ENCODE assay signal across 8 cellular contexts in genomic region chr2:134118279-134119116, GRCh38.
A peak's percentile ranks its signal among the peaks of the same experiment; 100 is the strongest.
DNase-seq lines count a peak whose midpoint lies in the region; ATAC-seq and TF ChIP-seq lines count a peak whose summit lies in the region.

No MANE protein-coding gene starts in this region.

- intact Hi-C loops in heart right ventricle (cut with DNase I) = loop anchor here (1.0 to 10.0 kb wide), 18 partner anchors 89 to 779 kb away; no protein-coding TSS in a partner anchor

- H3K9me3 ChIP-seq in adipocyte (ENCODE audit: control insufficient read depth, low read length) (no peaks in the 10 kb centered on the region), heart right ventricle (no peaks in the 10 kb centered on the region)

- TF ChIP-seq CTCF in GM12874 (IDR thresholded peaks at IDR 0.05; ENCODE audit: insufficient read depth, low read depth, low read length) (peak; percentile 62; the same call in 1 of the 2 replicates), heart right ventricle (IDR thresholded peaks at IDR 0.05) (peak; percentile 48 to 93 (median 84))

- WGBS in heart right ventricle, 2 donors = 23 to 26% methylated on average over 8 of the region's 8 CpGs

- ATAC-seq in HG02763 (IDR thresholded peaks at IDR 0.05; ENCODE audit: unreplicated experiment) (peak; percentile 35), heart right ventricle (peak; percentile 45 to 81 (median 61))

- peak overlapping the region; percentile 27 for H3K9ac ChIP-seq in adipocyte (ENCODE audit: low read length)

- H3K4me1 ChIP-seq in adipocyte (ENCODE audit: control insufficient read depth, insufficient read depth, low read length) = peaks cover 18% of the 10 kb centered on the region
- peaks cover 4 to 45% (median 40%) of the 10 kb centered on the region in 9 donors for H3K4me1 ChIP-seq in heart right ventricle

- DNase-seq in NCI-H128 (lab: John Stamatoyannopoulos, UW; ENCODE audit: unreplicated experiment) (peak; percentile 65), SW480 (ENCODE audit: low spot score) (peak; percentile 93), adipocyte (ENCODE audit: low read depth) (peak; percentile 98), heart right ventricle (peak; percentile 70 to 91), retina (peak; percentile 74), mesenteric fat pad (ENCODE audit: low spot score) (no peak)

- H3K4me3 ChIP-seq in adipocyte (ENCODE audit: low read length) (peak overlapping the region; percentile 10), heart right ventricle (peak overlapping the region in 3 of 10 donors; percentile 1 to 8 (median 2))

- peak overlapping the region in 8 of 10 donors; percentile 92 to 98 (median 95) for H3K27ac ChIP-seq in heart right ventricle

- H3K27me3 ChIP-seq in adipocyte (replicated peaks; ENCODE audit: control insufficient read depth, insufficient read depth, low read length) (peaks cover 5% of the 10 kb centered on the region), heart right ventricle (no peaks in the 10 kb centered on the region)

- H3K36me3 ChIP-seq in adipocyte (ENCODE audit: control insufficient read depth, insufficient read depth, low read length, severe bottlenecking) (no peaks in the 10 kb centered on the region), heart right ventricle (no peaks in the 10 kb centered on the region)
